ENCODE assay signal across 10 cellular contexts in the genomic region with DNA sequence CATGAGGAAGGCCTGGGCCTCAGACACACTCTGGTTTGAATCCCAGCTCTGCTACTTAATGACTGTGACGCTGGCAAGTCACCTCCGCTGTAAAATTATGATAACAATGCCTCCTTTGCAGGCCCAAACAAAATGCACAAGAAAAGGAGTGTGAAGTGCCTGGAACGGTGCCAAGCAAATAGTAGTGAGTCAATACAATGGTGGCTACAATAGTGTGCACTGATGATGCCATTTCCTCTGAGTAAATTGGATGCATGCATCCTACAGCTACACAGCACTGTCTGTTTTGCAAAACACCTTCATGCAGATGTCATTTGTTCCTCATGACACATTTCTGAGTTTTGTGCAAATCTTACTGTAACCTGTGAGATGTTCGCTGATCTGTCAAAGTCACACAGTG.
DNase-seq lines count a peak whose midpoint lies in the region; ATAC-seq and TF ChIP-seq lines count a peak whose summit lies in the region.
"Had no signal": no experiment of that assay in that cellular context is flagged by ENCODE, and none has a peak within 500 bp of the region (broad histone marks: within the 10 kb centered on the region; RNA-seq: fewer than 3 reads in every experiment).

No MANE protein-coding gene starts in this region.

- peak in 1 of 3 donors; percentile 1 for DNase-seq in CD4-positive, CD25-positive, alpha-beta regulatory T cell
- DNase-seq in LoVo (ENCODE audit: low spot score) (peak; percentile 16), T-helper 17 cell (no peak), fibroblast of the aortic adventitia (ENCODE audit: low read depth) (peak; percentile 31), heart right ventricle (no peak), SW480 (ENCODE audit: low spot score) (no peak)
- no peak for DNase-seq in CD4-positive, alpha-beta memory T cell

- CTCF ChIA-PET in CD4-positive, alpha-beta memory T cell (lab: Charles Lee; ENCODE audit: partially characterized antibody): interaction anchor here (1.3 kb wide), 1 partner anchor 863 kb away, joined by 3 read pairs; no protein-coding TSS in a partner anchor

- peak overlapping the region in 2 of 3 donors; percentile 6 to 10 for H3K27ac Mint-ChIP-seq in CD4-positive, CD25-positive, alpha-beta regulatory T cell
- peak overlapping the region; percentile 6 for H3K27ac Mint-ChIP-seq in T-helper 17 cell
- H3K27ac Mint-ChIP-seq in CD4-positive, alpha-beta memory T cell: peak overlapping the region in 3 of 7 donors; percentile 49 to 77 (median 57)
- H3K27ac Mint-ChIP-seq: neural progenitor cell had no signal

- H3K9me3 Mint-ChIP-seq in CD4-positive, CD25-positive, alpha-beta regulatory T cell: no peaks in the 10 kb centered on the region
- no peaks in the 10 kb centered on the region for H3K9me3 Mint-ChIP-seq in CD4-positive, alpha-beta memory T cell
- H3K9me3 Mint-ChIP-seq: neural progenitor cell had no signal

- ATAC-seq in CD4-positive, CD25-positive, alpha-beta regulatory T cell (ENCODE audit: low read depth in 2 of 2): peak; percentile 51 to 75
- ATAC-seq in T-helper 17 cell: peak; percentile 23
- ATAC-seq in GM18517 (IDR thresholded peaks at IDR 0.05; ENCODE audit: unreplicated experiment): no peak
- ATAC-seq in heart right ventricle: no peak

- intact Hi-C loops in heart right ventricle (cut with DNase I): no loop called here
- intact Hi-C loops in CD4-positive, alpha-beta memory T cell (cut with micrococcal nuclease): no loop called here

- POLR2A ChIA-PET in CD4-positive, alpha-beta memory T cell (lab: Charles Lee; ENCODE audit: partially characterized antibody): no interaction called here

- 77 to 78% methylated on average over 4 of the region's 4 CpGs for WGBS in heart right ventricle, 2 donors

- H3K4me1 Mint-ChIP-seq in CD4-positive, CD25-positive, alpha-beta regulatory T cell: peaks cover 18 to 50% (median 34%) of the 10 kb centered on the region in 4 donors
- H3K4me1 Mint-ChIP-seq in T-helper 17 cell: peaks cover 37% of the 10 kb centered on the region
- peaks cover 30 to 56% (median 49%) of the 10 kb centered on the region in 4 donors for H3K4me1 Mint-ChIP-seq in CD4-positive, alpha-beta memory T cell

- H3K27ac ChIP-seq in CD4-positive, CD25-positive, alpha-beta regulatory T cell (ENCODE audit: insufficient read depth, low read length, poor library complexity, severe bottlenecking): no peak overlapping the region
- no peak overlapping the region for H3K27ac ChIP-seq in heart right ventricle
- H3K27ac ChIP-seq in CD4-positive, alpha-beta memory T cell (ENCODE audit: low read depth, low read length): no peak overlapping the region
- H3K27ac ChIP-seq: C4-2B, neural progenitor cell had no signal

- no peaks in the 10 kb centered on the region for H3K27me3 ChIP-seq in CD4-positive, CD25-positive, alpha-beta regulatory T cell (ENCODE audit: control insufficient read depth, insufficient read depth, low read length)
- no peaks in the 10 kb centered on the region for H3K27me3 ChIP-seq in heart right ventricle
- H3K27me3 ChIP-seq in CD4-positive, alpha-beta memory T cell (ENCODE audit: insufficient read depth, low read length): no peaks in the 10 kb centered on the region
- H3K27me3 ChIP-seq: neural progenitor cell had no signal

- no peaks in the 10 kb centered on the region for H3K27me3 Mint-ChIP-seq in CD4-positive, CD25-positive, alpha-beta regulatory T cell
- no peaks in the 10 kb centered on the region for H3K27me3 Mint-ChIP-seq in T-helper 17 cell
- no peaks in the 10 kb centered on the region for H3K27me3 Mint-ChIP-seq in CD4-positive, alpha-beta memory T cell

- H3K4me3 Mint-ChIP-seq in CD4-positive, CD25-positive, alpha-beta regulatory T cell: no peak overlapping the region
- no peak overlapping the region for H3K4me3 Mint-ChIP-seq in T-helper 17 cell
- no peak overlapping the region for H3K4me3 Mint-ChIP-seq in CD4-positive, alpha-beta memory T cell
- H3K4me3 Mint-ChIP-seq: neural progenitor cell had no signal

- H3K4me1 ChIP-seq in CD4-positive, CD25-positive, alpha-beta regulatory T cell (ENCODE audit: control insufficient read depth, insufficient read depth, low read length, poor library complexity, severe bottlenecking): peaks cover 8% of the 10 kb centered on the region
- H3K4me1 ChIP-seq in heart right ventricle: peaks cover 0 to 35% (median 18%) of the 10 kb centered on the region in 9 donors
- peaks cover 27% of the 10 kb centered on the region for H3K4me1 ChIP-seq in CD4-positive, alpha-beta memory T cell (ENCODE audit: insufficient read depth, low read length)

- H3K36me3 Mint-ChIP-seq in CD4-positive, CD25-positive, alpha-beta regulatory T cell: peaks cover 3% of the 10 kb centered on the region
- peaks cover 2% of the 10 kb centered on the region for H3K36me3 Mint-ChIP-seq in T-helper 17 cell (ENCODE audit: low read depth)
- H3K36me3 Mint-ChIP-seq in CD4-positive, alpha-beta memory T cell: no peaks in the 10 kb centered on the region

- TF ChIP-seq CTCF in fibroblast of the aortic adventitia (IDR thresholded peaks at IDR 0.05; ENCODE audit: insufficient read depth, low read length): no peak
- TF ChIP-seq CTCF in heart right ventricle (IDR thresholded peaks at IDR 0.05): no peak

- H3K4me3 ChIP-seq in CD4-positive, CD25-positive, alpha-beta regulatory T cell (ENCODE audit: low read depth, low read length): no peak overlapping the region
- H3K4me3 ChIP-seq in fibroblast of the aortic adventitia (ENCODE audit: low read depth, low read length) (no peak overlapping the region), heart right ventricle (no peak overlapping the region)
- no peak overlapping the region for H3K4me3 ChIP-seq in CD4-positive, alpha-beta memory T cell (ENCODE audit: low read length in 2 of 2)
- H3K4me3 ChIP-seq: neural progenitor cell had no signal

- no peaks in the 10 kb centered on the region for H3K9me3 ChIP-seq in CD4-positive, CD25-positive, alpha-beta regulatory T cell (ENCODE audit: control insufficient read depth in 2 of 2, low read length in 2 of 2)
- no peaks in the 10 kb centered on the region for H3K9me3 ChIP-seq in T-helper 17 cell (ENCODE audit: control insufficient read depth, low read length, poor library complexity, severe bottlenecking)
- H3K9me3 ChIP-seq in heart right ventricle: no peaks in the 10 kb centered on the region
- H3K9me3 ChIP-seq in CD4-positive, alpha-beta memory T cell (ENCODE audit: control insufficient read depth in 1 of 2, low read length in 2 of 2): no peaks in the 10 kb centered on the region

- no peaks in the 10 kb centered on the region for H3K36me3 ChIP-seq in CD4-positive, CD25-positive, alpha-beta regulatory T cell (ENCODE audit: control insufficient read depth, insufficient read depth, low read length)
- H3K36me3 ChIP-seq in heart right ventricle: no peaks in the 10 kb centered on the region
- no peaks in the 10 kb centered on the region for H3K36me3 ChIP-seq in CD4-positive, alpha-beta memory T cell (ENCODE audit: insufficient read depth, low read length)
- H3K36me3 ChIP-seq: neural progenitor cell had no signal

Comparison
In these comparisons a context has a peak if more than half of its experiments do, and no peak if none do; other contexts are left out.
1. ATAC-seq: peak in CD4-positive, CD25-positive, alpha-beta regulatory T cell (2 of 2) and T-helper 17 cell (single experiment); none in GM18517 (single experiment) and heart right ventricle (0 of 8).
2. DNase-seq: peak in LoVo (single experiment) and fibroblast of the aortic adventitia (single experiment); none in T-helper 17 cell (0 of 3), heart right ventricle (0 of 2), CD4-positive, alpha-beta memory T cell (0 of 5) and SW480 (single experiment).